9 cellular contexts compared by ENCODE assay signal in the genomic region with DNA sequence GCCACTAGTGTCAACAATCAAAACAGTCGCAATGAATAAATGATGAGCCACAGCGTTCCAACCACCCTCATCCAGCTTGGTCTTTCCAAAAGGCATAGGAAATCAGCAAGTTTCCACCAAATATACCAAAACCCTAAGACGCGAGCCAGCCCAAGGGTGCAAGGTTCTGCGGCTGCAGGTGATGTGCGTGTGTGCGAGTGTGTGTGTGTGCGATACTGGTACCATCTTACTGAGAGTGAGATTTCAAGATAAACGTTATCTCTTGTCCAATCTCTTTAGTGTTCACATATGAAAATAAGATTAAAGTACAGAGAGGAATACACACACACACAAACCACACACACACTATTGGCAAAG. TPM values are rescaled to one million over a fixed set of nuclear protein-coding genes. Genes with fewer than 3 reads are reported as not detected.
DNase-seq lines count a peak whose midpoint lies in the region; ATAC-seq and TF ChIP-seq lines count a peak whose summit lies in the region.
"Had no signal": no experiment of that assay in that cellular context is flagged by ENCODE, and none has a peak within 500 bp of the region (broad histone marks: within the 10 kb centered on the region; RNA-seq: fewer than 3 reads in every experiment).

No MANE protein-coding gene starts in this region.

- ATAC-seq in thoracic aorta (ENCODE audit: insufficient number of reproducible peaks, low FRiP score, low read depth) (no peak), GM18511 (IDR thresholded peaks at IDR 0.05; ENCODE audit: unreplicated experiment) (no peak)

- H3K27me3 ChIP-seq in HUES6 (ENCODE audit: control insufficient read depth, insufficient read depth, low read length) = peaks cover 30% of the 10 kb centered on the region
- H3K27me3 ChIP-seq in thoracic aorta (replicated peaks; ENCODE audit: insufficient read depth) = no peaks in the 10 kb centered on the region

- WGBS in mesodermal cell (ENCODE audit: insufficient coverage in 2 of 2), 2 experiments = 40 to 61% methylated on average over 2 to 6 of the region's 9 CpGs

- H3K36me3 ChIP-seq in HUES6 (ENCODE audit: control insufficient read depth, insufficient read depth, low read length) = no peaks in the 10 kb centered on the region
- no peaks in the 10 kb centered on the region for H3K36me3 ChIP-seq in mesodermal cell (ENCODE audit: control insufficient read depth, insufficient read depth, low read length)
- no peaks in the 10 kb centered on the region for H3K36me3 ChIP-seq in thoracic aorta

- H3K27ac ChIP-seq in HUES6 (ENCODE audit: low read depth, low read length) (no peak overlapping the region), mesodermal cell (ENCODE audit: low read depth, low read length, severe bottlenecking) (no peak overlapping the region), thoracic aorta (no peak overlapping the region)

- H3K9me3 ChIP-seq in HUES6 (ENCODE audit: control insufficient read depth, insufficient read depth, low read depth, low read length) (no peaks in the 10 kb centered on the region), mesodermal cell (ENCODE audit: control insufficient read depth, low read length) (no peaks in the 10 kb centered on the region), thoracic aorta (no peaks in the 10 kb centered on the region)

- H3K4me3 ChIP-seq in HUES6 (ENCODE audit: low read depth, low read length) (peak overlapping the region; percentile 84), cardiac fibroblast (replicated peaks in 1 of 2; ENCODE audit: low read depth in 2 of 2, low read length in 2 of 2) (peak overlapping the region; percentile 71 to 86), mesodermal cell (ENCODE audit: extremely low read depth, insufficient read depth, low read length, poor library complexity, severe bottlenecking) (peak overlapping the region; percentile 59), thoracic aorta (peak overlapping the region; percentile 80)

- TF ChIP-seq CTCF in cardiac fibroblast (IDR thresholded peaks at IDR 0.05; ENCODE audit: low read depth, low read length) (no peak), thoracic aorta (IDR thresholded peaks at IDR 0.05) (no peak)

- DNase-seq in cardiac fibroblast (ENCODE audit: low read depth in 2 of 2) = peak in 1 of 2 donors; percentile 14
- no peak for DNase-seq in thoracic aorta (ENCODE audit: low spot score)
- DNase-seq in activated naive CD4-positive, alpha-beta T cell (lab: John Stamatoyannopoulos, UW) = no peak
- DNase-seq in GOT3 (lab: John Stamatoyannopoulos, UW) = no peak
- DNase-seq: activated T-cell treated with anti-CD3 and anti-CD28 coated beads for 4 hours, immature natural killer cell had no signal

- H3K4me1 ChIP-seq in HUES6 (ENCODE audit: control insufficient read depth, insufficient read depth, low read length) = peaks cover 9% of the 10 kb centered on the region
- peaks cover 12% of the 10 kb centered on the region for H3K4me1 ChIP-seq in mesodermal cell (ENCODE audit: control insufficient read depth, insufficient read depth, low read length, poor library complexity, severe bottlenecking)
- H3K4me1 ChIP-seq in thoracic aorta (ENCODE audit: control insufficient read depth in 1 of 2, low read depth in 2 of 2) = peaks cover 0 to 4% of the 10 kb centered on the region in 2 donors

- no peak overlapping the region for H3K9ac ChIP-seq in HUES6 (ENCODE audit: low read length)

RNA-seq across cellular contexts. Expression of gene TRPC4, which starts 0.9 kb away (rescaled TPM):
- 4.4 TPM for polyA plus RNA-seq in mesodermal cell (2013, experiment 1 of 2)
- polyA plus RNA-seq in mesodermal cell (2013, experiment 2 of 2) = 4.8 TPM
- 1 to 10 TPM; 7.1 to 7.6 TPM for total RNA-seq in thoracic aorta
- polyA plus RNA-seq: immature natural killer cell had no signal
